Comparison of ENCODE assay signal across 1 cellular context in the genomic region with DNA sequence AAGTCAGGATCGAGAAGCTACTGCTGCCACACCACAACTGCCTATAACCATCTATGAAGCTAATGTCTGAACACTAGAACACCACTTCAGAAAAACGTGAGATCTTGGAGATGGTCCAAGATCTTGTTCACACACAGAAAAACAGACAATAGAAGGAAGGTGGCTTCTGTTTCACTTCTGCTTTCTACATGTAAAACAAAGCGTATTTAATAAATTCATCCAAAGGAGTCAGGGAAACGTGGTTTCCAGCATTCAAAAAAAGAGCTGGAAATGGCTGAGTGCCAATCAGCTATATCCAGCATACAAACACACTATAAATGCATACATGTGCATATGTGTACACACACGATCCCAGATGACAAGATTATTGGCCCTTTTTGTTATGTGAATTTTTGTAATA.
A peak's percentile ranks its signal among the peaks of the same experiment; 100 is the strongest.
TF ChIP-seq lines count a peak whose summit lies in the region.

No MANE protein-coding gene starts in this region.

TF ChIP-seq in GM12878, 131 proteins besides CTCF, POLR2A, EP300 and RAD21 (continued from another document):
- TF ChIP-seq SPI1 (IDR thresholded peaks at IDR 0.05; ENCODE audit: borderline replicate concordance, insufficient read depth, low read depth, low read length) = peak; percentile 99
- TF ChIP-seq, protein P1, sequence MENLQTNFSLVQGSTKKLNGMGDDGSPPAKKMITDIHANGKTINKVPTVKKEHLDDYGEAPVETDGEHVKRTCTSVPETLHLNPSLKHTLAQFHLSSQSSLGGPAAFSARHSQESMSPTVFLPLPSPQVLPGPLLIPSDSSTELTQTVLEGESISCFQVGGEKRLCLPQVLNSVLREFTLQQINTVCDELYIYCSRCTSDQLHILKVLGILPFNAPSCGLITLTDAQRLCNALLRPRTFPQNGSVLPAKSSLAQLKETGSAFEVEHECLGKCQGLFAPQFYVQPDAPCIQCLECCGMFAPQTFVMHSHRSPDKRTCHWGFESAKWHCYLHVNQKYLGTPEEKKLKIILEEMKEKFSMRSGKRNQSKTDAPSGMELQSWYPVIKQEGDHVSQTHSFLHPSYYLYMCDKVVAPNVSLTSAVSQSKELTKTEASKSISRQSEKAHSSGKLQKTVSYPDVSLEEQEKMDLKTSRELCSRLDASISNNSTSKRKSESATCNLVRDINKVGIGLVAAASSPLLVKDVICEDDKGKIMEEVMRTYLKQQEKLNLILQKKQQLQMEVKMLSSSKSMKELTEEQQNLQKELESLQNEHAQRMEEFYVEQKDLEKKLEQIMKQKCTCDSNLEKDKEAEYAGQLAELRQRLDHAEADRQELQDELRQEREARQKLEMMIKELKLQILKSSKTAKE (IDR thresholded peaks at IDR 0.05; ENCODE audit: low read depth, poor library complexity, severe bottlenecking) = peak; percentile 50
- TF ChIP-seq RCOR1 (conservative IDR thresholded peaks at IDR 0.05; ENCODE audit: low read depth, low read length) = no peak
- TF ChIP-seq MYC (IDR thresholded peaks at IDR 0.05; ENCODE audit: insufficient read depth, insufficient read length, insufficient replicate concordance, low read length, severe bottlenecking) = no peak
- 0 out of 2 replicates have a peak, but pooled peaks have one; percentile 23 for TF ChIP-seq CBFB (IDR thresholded peaks at IDR 0.05; ENCODE audit: low read depth)
- TF ChIP-seq POLR2AphosphoS5 (IDR thresholded peaks at IDR 0.05; ENCODE audit: low read length) = peak; percentile 40; the same call in 1 of the 2 replicates
- peak; percentile 90 for TF ChIP-seq DPF2 (IDR thresholded peaks at IDR 0.05)
- no peak for TF ChIP-seq CHD4 (IDR thresholded peaks at IDR 0.05)
- no peak for TF ChIP-seq ZBTB4 (CRISPR knock-in tag; IDR thresholded peaks at IDR 0.05)
- TF ChIP-seq, protein P2, sequence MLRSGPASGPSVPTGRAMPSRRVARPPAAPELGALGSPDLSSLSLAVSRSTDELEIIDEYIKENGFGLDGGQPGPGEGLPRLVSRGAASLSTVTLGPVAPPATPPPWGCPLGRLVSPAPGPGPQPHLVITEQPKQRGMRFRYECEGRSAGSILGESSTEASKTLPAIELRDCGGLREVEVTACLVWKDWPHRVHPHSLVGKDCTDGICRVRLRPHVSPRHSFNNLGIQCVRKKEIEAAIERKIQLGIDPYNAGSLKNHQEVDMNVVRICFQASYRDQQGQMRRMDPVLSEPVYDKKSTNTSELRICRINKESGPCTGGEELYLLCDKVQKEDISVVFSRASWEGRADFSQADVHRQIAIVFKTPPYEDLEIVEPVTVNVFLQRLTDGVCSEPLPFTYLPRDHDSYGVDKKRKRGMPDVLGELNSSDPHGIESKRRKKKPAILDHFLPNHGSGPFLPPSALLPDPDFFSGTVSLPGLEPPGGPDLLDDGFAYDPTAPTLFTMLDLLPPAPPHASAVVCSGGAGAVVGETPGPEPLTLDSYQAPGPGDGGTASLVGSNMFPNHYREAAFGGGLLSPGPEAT (IDR thresholded peaks at IDR 0.05; ENCODE audit: low read depth) = peak; percentile 91
- TF ChIP-seq BCL11A (IDR thresholded peaks at IDR 0.05; ENCODE audit: low read depth, low read length) = peak; percentile 43; the same call in 1 of the 2 replicates
- peak; percentile 77 for TF ChIP-seq BCL3 (IDR thresholded peaks at IDR 0.05; ENCODE audit: borderline replicate concordance, insufficient read depth, low read depth, low read length, poor library complexity, severe bottlenecking)
- peak; percentile 95 for TF ChIP-seq IKZF2 (IDR thresholded peaks at IDR 0.05)
- TF ChIP-seq EED (IDR thresholded peaks at IDR 0.05; ENCODE audit: low read depth) = peak; percentile 81
- peak; percentile 88 for TF ChIP-seq IRF4 (IDR thresholded peaks at IDR 0.05; ENCODE audit: low read depth, low read length)
- peak; percentile 71 for TF ChIP-seq ATF2 (IDR thresholded peaks at IDR 0.05; ENCODE audit: low read length)
- TF ChIP-seq GATAD2B (conservative IDR thresholded peaks at IDR 0.05; ENCODE audit: low read depth) = peak; percentile 79
- 0 out of 2 replicates have a peak, but pooled peaks have one; percentile 42 for TF ChIP-seq CBX5 (IDR thresholded peaks at IDR 0.05; ENCODE audit: low read depth)
- TF ChIP-seq BHLHE40 (IDR thresholded peaks at IDR 0.05; ENCODE audit: borderline replicate concordance in 1 of 2, low read depth in 2 of 2, low read length in 1 of 2) = peak; percentile 96 to 98
- no peak for TF ChIP-seq HDAC6 (IDR thresholded peaks at IDR 0.05; ENCODE audit: unreplicated experiment)
- 0 out of 2 replicates have a peak, but pooled peaks have one; percentile 46 for TF ChIP-seq STAT3 (IDR thresholded peaks at IDR 0.05; ENCODE audit: low read depth, low read length)
- peak; percentile 41; the same call in 1 of the 2 replicates for TF ChIP-seq NBN (IDR thresholded peaks at IDR 0.05)
- TF ChIP-seq TCF7 (IDR thresholded peaks at IDR 0.05; ENCODE audit: borderline replicate concordance) = no peak
- no peak for TF ChIP-seq ZBED1 (IDR thresholded peaks at IDR 0.05; ENCODE audit: borderline replicate concordance)
- TF ChIP-seq RUNX3 (IDR thresholded peaks at IDR 0.05; ENCODE audit: low read length) = peak; percentile 75
- 0 out of 2 replicates have a peak, but pooled peaks have one; percentile 40 for TF ChIP-seq SMARCA5 (IDR thresholded peaks at IDR 0.05)
- TF ChIP-seq MTA2 (IDR thresholded peaks at IDR 0.05; ENCODE audit: low read depth) = 0 out of 2 replicates have a peak, but pooled peaks have one; percentile 61
- peak; percentile 97 for TF ChIP-seq SMAD1 (IDR thresholded peaks at IDR 0.05; ENCODE audit: low read depth, partially characterized antibody)
